In genomic region chr21:17834639-17835354, GRCh38 we compare ENCODE assay signal across 17 cellular contexts. TPM values are rescaled to one million over a fixed set of nuclear protein-coding genes. Genes with fewer than 3 reads are reported as not detected.
DNase-seq lines count a peak whose midpoint lies in the region; ATAC-seq and TF ChIP-seq lines count a peak whose summit lies in the region.
"Had no signal": no experiment of that assay in that cellular context is flagged by ENCODE, and none has a peak within 500 bp of the region (broad histone marks: within the 10 kb centered on the region; RNA-seq: fewer than 3 reads in every experiment).

No MANE protein-coding gene starts in this region.

- H3K4me3 Mint-ChIP-seq in activated B cell treated with CpG ODN at 0.5 μM for 24 hours = peak overlapping the region; percentile 16
- H3K4me3 Mint-ChIP-seq: central memory CD8-positive, alpha-beta T cell; endodermal cell had no signal

- H3K9me3 ChIP-seq in WERI-Rb-1 (ENCODE audit: severe bottlenecking) = no peaks in the 10 kb centered on the region
- H3K9me3 ChIP-seq: adrenal gland, upper lobe of right lung had no signal

- no peak for DNase-seq in activated B cell treated with CpG ODN at 0.5 μM for 24 hours
- DNase-seq in activated CD4-positive, alpha-beta T cell treated with anti-CD3 and anti-CD28 coated beads for 4 hours = no peak
- DNase-seq in WERI-Rb-1 = no peak
- DNase-seq: activated CD4-positive, alpha-beta T cell treated with anti-CD3 and anti-CD28 coated beads, Interleukin-2, amount 50 U/mL, for 4 hours; adrenal gland; endodermal cell; foreskin fibroblast; Right ventricle myocardium superior; stimulated activated naive CD4-positive, alpha-beta T cell treated with Interleukin-2 at 50 U/mL for 16 hours; upper lobe of right lung had no signal

- H3K27ac Mint-ChIP-seq in activated B cell treated with CpG ODN at 0.5 μM for 24 hours = peak overlapping the region; percentile 30
- H3K27ac Mint-ChIP-seq: endodermal cell had no signal

- H3K36me3 ChIP-seq in WERI-Rb-1 = no peaks in the 10 kb centered on the region
- H3K36me3 ChIP-seq: adrenal gland, upper lobe of right lung had no signal

- POLR2A ChIA-PET in activated B cell treated with CpG ODN at 0.5 μM for 24 hours (lab: Charles Lee) = interaction anchor here (1.0 to 3.3 kb wide), 4 partner anchors 11 to 59 kb away, joined by 3 to 27 read pairs (median 6); partner anchors contain the start of gene C21orf91

- CTCF ChIA-PET in activated B cell treated with CpG ODN at 0.5 μM for 24 hours (lab: Charles Lee) = interaction anchor here (1.4 kb wide), 1 partner anchor 146 kb away, joined by 7 read pairs; no protein-coding TSS in a partner anchor

- no peak overlapping the region for H3K4me3 ChIP-seq in WERI-Rb-1 (ENCODE audit: low read depth, low read length)
- H3K4me3 ChIP-seq: adrenal gland, skin epidermis, upper lobe of right lung had no signal

- H3K27ac ChIP-seq in WERI-Rb-1 = no peak overlapping the region
- H3K27ac ChIP-seq: adrenal gland, parathyroid adenoma, skin epidermis, upper lobe of right lung had no signal

- H3K27me3 ChIP-seq in WERI-Rb-1 (ENCODE audit: insufficient read depth, low read depth, severe bottlenecking) = no peaks in the 10 kb centered on the region
- H3K27me3 ChIP-seq: adrenal gland, upper lobe of right lung had no signal

- intact Hi-C loops in activated B cell treated with CpG ODN at 0.5 μM for 24 hours (cut with micrococcal nuclease) = loop anchor here (2.0 kb wide), 1 partner anchor 16 kb away; the partner anchor contains the start of gene C21orf91

- TF ChIP-seq CTCF in activated B cell treated with CpG ODN at 0.5 μM for 24 hours (IDR thresholded peaks at IDR 0.05) (no peak), WERI-Rb-1 (IDR thresholded peaks at IDR 0.05; ENCODE audit: low read depth, low read length) (no peak)

- H3K27me3 Mint-ChIP-seq in activated B cell treated with CpG ODN at 0.5 μM for 24 hours = no peaks in the 10 kb centered on the region
- H3K27me3 Mint-ChIP-seq: central memory CD8-positive, alpha-beta T cell had no signal

- peaks cover 16% of the 10 kb centered on the region for H3K4me1 Mint-ChIP-seq in activated B cell treated with CpG ODN at 0.5 μM for 24 hours
- H3K4me1 Mint-ChIP-seq: central memory CD8-positive, alpha-beta T cell had no signal

- H3K36me3 Mint-ChIP-seq in activated B cell treated with CpG ODN at 0.5 μM for 24 hours (ENCODE audit: low read depth) = no peaks in the 10 kb centered on the region

- ATAC-seq in GM18505 (IDR thresholded peaks at IDR 0.05; ENCODE audit: unreplicated experiment) (peak; percentile 76), GM21423 (IDR thresholded peaks at IDR 0.05; ENCODE audit: unreplicated experiment) (peak; percentile 51), HG03025 (IDR thresholded peaks at IDR 0.05; ENCODE audit: low FRiP score, unreplicated experiment) (peak; percentile 83), activated B cell treated with CpG ODN at 0.5 μM for 24 hours (ENCODE audit: low read depth) (peak; percentile 75), HG02840 (IDR thresholded peaks at IDR 0.05; ENCODE audit: low FRiP score, unreplicated experiment) (no peak)
- ATAC-seq: upper lobe of right lung had no signal

- peaks cover 2% of the 10 kb centered on the region for H3K9me3 Mint-ChIP-seq in activated B cell treated with CpG ODN at 0.5 μM for 24 hours
- H3K9me3 Mint-ChIP-seq: central memory CD8-positive, alpha-beta T cell; endodermal cell had no signal

- no peak for TF ChIP-seq POLR2A in GM18505 (IDR thresholded peaks at IDR 0.05; ENCODE audit: borderline replicate concordance, extremely low read depth, insufficient read depth, insufficient read length)

RNA-seq across cellular contexts. Expression of gene C21orf91, which starts 15.6 kb away (rescaled TPM):
- 34.2 and 35.9 TPM in 2 replicates for total RNA-seq in activated B cell treated with CpG ODN at 0.5 μM for 24 hours
